1 cellular context compared by ENCODE assay signal in the genomic region with DNA sequence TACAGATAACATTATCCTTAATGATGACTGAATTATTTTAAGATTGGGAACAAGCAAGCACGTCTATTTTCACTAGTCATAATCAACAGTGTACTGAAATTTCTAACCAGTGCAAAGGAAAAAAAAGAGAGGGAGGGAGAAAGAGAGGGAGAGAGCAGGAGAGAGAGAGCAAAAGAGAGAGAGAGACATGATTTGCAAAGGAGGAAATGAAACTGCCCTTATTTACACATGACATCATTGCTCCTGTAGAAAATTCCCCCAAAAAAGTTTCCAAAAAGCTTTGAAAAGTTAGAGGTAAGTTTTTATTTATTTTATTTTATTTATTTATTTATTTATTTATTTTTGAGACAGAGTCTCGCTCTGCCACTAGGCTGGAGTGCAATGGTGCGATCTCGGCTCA.
TF ChIP-seq lines count a peak whose summit lies in the region.

No MANE protein-coding gene starts in this region.

TF ChIP-seq in GM12878, 131 proteins besides CTCF, POLR2A, EP300 and RAD21 (continued from another document):
- TF ChIP-seq IKZF2 (IDR thresholded peaks at IDR 0.05) (peak; percentile 41; a peak in 2 of 4 replicates), IKZF1 (conservative IDR thresholded peaks at IDR 0.05) (0 out of 2 replicates have a peak, but pooled peaks have one; percentile 18)
- TF ChIP-seq, protein P1, sequence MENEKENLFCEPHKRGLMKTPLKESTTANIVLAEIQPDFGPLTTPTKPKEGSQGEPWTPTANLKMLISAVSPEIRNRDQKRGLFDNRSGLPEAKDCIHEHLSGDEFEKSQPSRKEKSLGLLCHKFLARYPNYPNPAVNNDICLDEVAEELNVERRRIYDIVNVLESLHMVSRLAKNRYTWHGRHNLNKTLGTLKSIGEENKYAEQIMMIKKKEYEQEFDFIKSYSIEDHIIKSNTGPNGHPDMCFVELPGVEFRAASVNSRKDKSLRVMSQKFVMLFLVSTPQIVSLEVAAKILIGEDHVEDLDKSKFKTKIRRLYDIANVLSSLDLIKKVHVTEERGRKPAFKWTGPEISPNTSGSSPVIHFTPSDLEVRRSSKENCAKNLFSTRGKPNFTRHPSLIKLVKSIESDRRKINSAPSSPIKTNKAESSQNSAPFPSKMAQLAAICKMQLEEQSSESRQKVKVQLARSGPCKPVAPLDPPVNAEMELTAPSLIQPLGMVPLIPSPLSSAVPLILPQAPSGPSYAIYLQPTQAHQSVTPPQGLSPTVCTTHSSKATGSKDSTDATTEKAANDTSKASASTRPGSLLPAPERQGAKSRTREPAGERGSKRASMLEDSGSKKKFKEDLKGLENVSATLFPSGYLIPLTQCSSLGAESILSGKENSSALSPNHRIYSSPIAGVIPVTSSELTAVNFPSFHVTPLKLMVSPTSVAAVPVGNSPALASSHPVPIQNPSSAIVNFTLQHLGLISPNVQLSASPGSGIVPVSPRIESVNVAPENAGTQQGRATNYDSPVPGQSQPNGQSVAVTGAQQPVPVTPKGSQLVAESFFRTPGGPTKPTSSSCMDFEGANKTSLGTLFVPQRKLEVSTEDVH (IDR thresholded peaks at IDR 0.05; ENCODE audit: low read depth, partially characterized antibody), result no peak
